4 cellular contexts compared by ENCODE assay signal in the genomic region with DNA sequence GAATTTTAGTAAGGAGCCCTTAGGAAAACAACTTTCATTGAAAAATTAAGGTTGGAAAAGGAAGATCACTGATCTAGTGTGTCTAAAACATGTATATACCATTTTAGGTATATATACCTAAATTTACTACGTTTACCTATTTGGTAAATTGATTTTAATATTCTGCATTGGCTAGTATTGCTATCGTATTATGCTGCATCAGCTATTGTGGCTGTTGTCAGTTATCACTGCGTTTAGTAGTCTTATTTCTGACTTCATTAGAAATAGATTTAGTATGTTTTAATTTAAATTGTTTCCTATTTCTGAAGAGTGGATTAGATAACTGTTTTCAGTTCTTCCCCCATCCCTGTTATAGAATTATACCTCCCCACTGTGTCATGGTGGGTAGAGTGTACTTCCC.
A peak's percentile ranks its signal among the peaks of the same experiment; 100 is the strongest.
TF ChIP-seq lines count a peak whose summit lies in the region.

No MANE protein-coding gene starts in this region.

TF ChIP-seq in HepG2, 621 proteins besides CTCF, POLR2A, EP300 and RAD21:
- TF ChIP-seq CHCHD3 (CRISPR knock-in tag; IDR thresholded peaks at IDR 0.05): no peak
- TF ChIP-seq, protein P1, sequence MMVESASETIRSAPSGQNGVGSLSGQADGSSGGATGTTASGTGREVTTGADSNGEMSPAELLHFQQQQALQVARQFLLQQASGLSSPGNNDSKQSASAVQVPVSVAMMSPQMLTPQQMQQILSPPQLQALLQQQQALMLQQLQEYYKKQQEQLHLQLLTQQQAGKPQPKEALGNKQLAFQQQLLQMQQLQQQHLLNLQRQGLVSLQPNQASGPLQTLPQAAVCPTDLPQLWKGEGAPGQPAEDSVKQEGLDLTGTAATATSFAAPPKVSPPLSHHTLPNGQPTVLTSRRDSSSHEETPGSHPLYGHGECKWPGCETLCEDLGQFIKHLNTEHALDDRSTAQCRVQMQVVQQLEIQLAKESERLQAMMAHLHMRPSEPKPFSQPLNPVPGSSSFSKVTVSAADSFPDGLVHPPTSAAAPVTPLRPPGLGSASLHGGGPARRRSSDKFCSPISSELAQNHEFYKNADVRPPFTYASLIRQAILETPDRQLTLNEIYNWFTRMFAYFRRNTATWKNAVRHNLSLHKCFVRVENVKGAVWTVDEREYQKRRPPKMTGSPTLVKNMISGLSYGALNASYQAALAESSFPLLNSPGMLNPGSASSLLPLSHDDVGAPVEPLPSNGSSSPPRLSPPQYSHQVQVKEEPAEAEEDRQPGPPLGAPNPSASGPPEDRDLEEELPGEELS (CRISPR knock-in tag; IDR thresholded peaks at IDR 0.05): no peak
- no peak for TF ChIP-seq ZNF354B (CRISPR knock-in tag; IDR thresholded peaks at IDR 0.05)
- TF ChIP-seq MIXL1 (CRISPR knock-in tag; IDR thresholded peaks at IDR 0.05): no peak
- TF ChIP-seq ZSCAN12 (CRISPR knock-in tag; IDR thresholded peaks at IDR 0.05): no peak
- TF ChIP-seq FOXJ3 (CRISPR knock-in tag; IDR thresholded peaks at IDR 0.05; ENCODE audit: borderline replicate concordance): no peak
- no peak for TF ChIP-seq ZNF644 (CRISPR knock-in tag; IDR thresholded peaks at IDR 0.05; ENCODE audit: low read depth)
- TF ChIP-seq ZKSCAN8 (CRISPR knock-in tag; IDR thresholded peaks at IDR 0.05; ENCODE audit: borderline replicate concordance): no peak
- TF ChIP-seq SIN3A (IDR thresholded peaks at IDR 0.05; ENCODE audit: borderline replicate concordance, low read depth, low read length): no peak
- TF ChIP-seq IKZF1 (IDR thresholded peaks at IDR 0.05): no peak
- TF ChIP-seq IRF2 (CRISPR knock-in tag; IDR thresholded peaks at IDR 0.05): no peak
- no peak for TF ChIP-seq ZNF879 (CRISPR knock-in tag; IDR thresholded peaks at IDR 0.05)
- no peak for TF ChIP-seq ZNF205 (CRISPR knock-in tag; IDR thresholded peaks at IDR 0.05)
- no peak for TF ChIP-seq ZNF329 (CRISPR knock-in tag; IDR thresholded peaks at IDR 0.05; ENCODE audit: low read depth)
- peak; percentile 74 for TF ChIP-seq MAFF (IDR thresholded peaks at IDR 0.05; ENCODE audit: low read depth, low read length)
- TF ChIP-seq MAFK (conservative IDR thresholded peaks at IDR 0.05 in 1 of 2, IDR thresholded peaks at IDR 0.05 in 1 of 2; ENCODE audit: low read length in 2 of 2): peak; percentile 80 to 82; a peak in 3 of 4 replicates
TF ChIP-seq in HepG2: peak in this region for 2.

TF ChIP-seq in IMR-90, 13 proteins besides CTCF, POLR2A, EP300 and RAD21:
- no peak for TF ChIP-seq MAZ (IDR thresholded peaks at IDR 0.05; ENCODE audit: borderline replicate concordance, low read depth, low read length)
- TF ChIP-seq MAFK (IDR thresholded peaks at IDR 0.05; ENCODE audit: low read depth, low read length): peak; percentile 49

TF ChIP-seq in K562, 482 proteins besides CTCF, POLR2A, EP300 and RAD21:
- TF ChIP-seq SMAD4 (CRISPR knock-in tag; conservative IDR thresholded peaks at IDR 0.05) (no peak), ZNF316 (IDR thresholded peaks at IDR 0.05) (peak; percentile 39), DMBX1 (CRISPR knock-in tag; IDR thresholded peaks at IDR 0.05; ENCODE audit: borderline replicate concordance) (no peak), FOXJ3 (CRISPR knock-in tag; IDR thresholded peaks at IDR 0.05) (no peak), ZNF830 (CRISPR knock-in tag; IDR thresholded peaks at IDR 0.05) (no peak), DNMT1 (IDR thresholded peaks at IDR 0.05) (no peak), NR4A1 (CRISPR knock-in tag; IDR thresholded peaks at IDR 0.05) (no peak), NR4A1 (tag; IDR thresholded peaks at IDR 0.05) (no peak), ZKSCAN3 (CRISPR knock-in tag; IDR thresholded peaks at IDR 0.05) (no peak), ZNF239 (CRISPR knock-in tag; IDR thresholded peaks at IDR 0.05) (no peak), MAFG (tag; conservative IDR thresholded peaks at IDR 0.05) (peak; percentile 31; the same call in 1 of the 2 replicates), FOXK2 (conservative IDR thresholded peaks at IDR 0.05 in 1 of 2, IDR thresholded peaks at IDR 0.05 in 1 of 2; ENCODE audit: low read depth in 2 of 2) (no peak), SNRNP70 (optimal IDR thresholded peaks at IDR 0.05; ENCODE audit: low read depth, low read length) (no peak), BCOR (IDR thresholded peaks at IDR 0.05) (no peak), C11orf30 (IDR thresholded peaks at IDR 0.05; ENCODE audit: low read depth) (peak; percentile 24; the same call in 1 of the 2 replicates), FOSL1 (tag; conservative IDR thresholded peaks at IDR 0.05) (no peak)
- TF ChIP-seq, protein P1 (CRISPR knock-in tag; IDR thresholded peaks at IDR 0.05; ENCODE audit: borderline replicate concordance): no peak
- TF ChIP-seq, protein P2, sequence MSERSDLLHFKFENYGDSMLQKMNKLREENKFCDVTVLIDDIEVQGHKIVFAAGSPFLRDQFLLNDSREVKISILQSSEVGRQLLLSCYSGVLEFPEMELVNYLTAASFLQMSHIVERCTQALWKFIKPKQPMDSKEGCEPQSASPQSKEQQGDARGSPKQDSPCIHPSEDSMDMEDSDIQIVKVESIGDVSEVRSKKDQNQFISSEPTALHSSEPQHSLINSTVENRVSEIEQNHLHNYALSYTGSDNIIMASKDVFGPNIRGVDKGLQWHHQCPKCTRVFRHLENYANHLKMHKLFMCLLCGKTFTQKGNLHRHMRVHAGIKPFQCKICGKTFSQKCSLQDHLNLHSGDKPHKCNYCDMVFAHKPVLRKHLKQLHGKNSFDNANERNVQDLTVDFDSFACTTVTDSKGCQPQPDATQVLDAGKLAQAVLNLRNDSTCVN (CRISPR knock-in tag; IDR thresholded peaks at IDR 0.05): no peak
- TF ChIP-seq, protein P3, sequence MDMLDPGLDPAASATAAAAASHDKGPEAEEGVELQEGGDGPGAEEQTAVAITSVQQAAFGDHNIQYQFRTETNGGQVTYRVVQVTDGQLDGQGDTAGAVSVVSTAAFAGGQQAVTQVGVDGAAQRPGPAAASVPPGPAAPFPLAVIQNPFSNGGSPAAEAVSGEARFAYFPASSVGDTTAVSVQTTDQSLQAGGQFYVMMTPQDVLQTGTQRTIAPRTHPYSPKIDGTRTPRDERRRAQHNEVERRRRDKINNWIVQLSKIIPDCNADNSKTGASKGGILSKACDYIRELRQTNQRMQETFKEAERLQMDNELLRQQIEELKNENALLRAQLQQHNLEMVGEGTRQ (CRISPR knock-in tag; IDR thresholded peaks at IDR 0.05): no peak

TF ChIP-seq in H1, 55 proteins besides CTCF, POLR2A, EP300 and RAD21:
- TF ChIP-seq SUZ12 (IDR thresholded peaks at IDR 0.05; ENCODE audit: low read length) (no peak), SP1 (IDR thresholded peaks at IDR 0.05; ENCODE audit: low read depth, low read length) (no peak), JUND (IDR thresholded peaks at IDR 0.05; ENCODE audit: low read length) (no peak), CTBP2 (IDR thresholded peaks at IDR 0.05; ENCODE audit: borderline replicate concordance, insufficient read depth, insufficient read length, low read length) (no peak), JUN (IDR thresholded peaks at IDR 0.05; ENCODE audit: low read depth, low read length) (no peak), SIX5 (IDR thresholded peaks at IDR 0.05; ENCODE audit: low read depth, low read length) (no peak), CEBPB (IDR thresholded peaks at IDR 0.05; ENCODE audit: low read depth, low read length) (no peak), ASH2L (IDR thresholded peaks at IDR 0.05; ENCODE audit: low read length) (no peak), HDAC2 (IDR thresholded peaks at IDR 0.05; ENCODE audit: borderline replicate concordance in 1 of 2, low read depth in 2 of 2, low read length in 2 of 2) (no peak)
- TF ChIP-seq, protein P4, sequence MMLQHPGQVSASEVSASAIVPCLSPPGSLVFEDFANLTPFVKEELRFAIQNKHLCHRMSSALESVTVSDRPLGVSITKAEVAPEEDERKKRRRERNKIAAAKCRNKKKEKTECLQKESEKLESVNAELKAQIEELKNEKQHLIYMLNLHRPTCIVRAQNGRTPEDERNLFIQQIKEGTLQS (IDR thresholded peaks at IDR 0.05; ENCODE audit: insufficient read depth, low read depth, low read length): no peak
